Comparison of ENCODE assay signal across 8 cellular contexts in the genomic region with DNA sequence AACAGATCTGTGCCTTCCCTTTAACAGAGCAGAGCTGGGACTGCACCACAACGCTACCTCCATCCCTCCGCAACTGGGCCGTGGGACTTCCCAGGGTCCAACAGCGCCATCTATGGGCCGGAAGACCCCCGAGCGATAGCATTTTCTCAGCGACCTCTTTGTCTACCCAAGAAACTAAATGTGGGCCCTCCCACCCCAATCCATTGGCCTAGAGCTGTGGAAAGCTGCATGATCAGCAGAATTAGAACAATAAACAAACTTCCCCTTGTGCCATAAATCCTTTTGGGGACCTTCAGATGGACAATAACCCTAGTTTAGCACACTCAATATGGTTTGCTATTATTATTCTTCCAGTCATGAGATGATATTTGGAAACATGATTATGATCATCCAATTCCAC.
DNase-seq lines count a peak whose midpoint lies in the region; ATAC-seq and TF ChIP-seq lines count a peak whose summit lies in the region.

No MANE protein-coding gene starts in this region.

- H4K20me1 ChIP-seq in neural cell (ENCODE audit: insufficient read depth) = no peaks in the 10 kb centered on the region

- H3K79me2 ChIP-seq in neural cell (replicated peaks; ENCODE audit: insufficient read depth, low read length) = no peaks in the 10 kb centered on the region

- peak; percentile 40 for TF ChIP-seq RAD21 in neural cell (conservative IDR thresholded peaks at IDR 0.05)

- H3K4me2 ChIP-seq in neural cell (ENCODE audit: low read length) = no peak overlapping the region

- H3K9me2 ChIP-seq in neural cell (ENCODE audit: insufficient read depth, low read length) = no peaks in the 10 kb centered on the region

- no peaks in the 10 kb centered on the region for H3F3A ChIP-seq in neural cell (ENCODE audit: insufficient read depth, low read length, poor library complexity, severe bottlenecking)

- TF ChIP-seq EP300 in neural cell (conservative IDR thresholded peaks at IDR 0.05; ENCODE audit: poor library complexity, severe bottlenecking) = no peak

- H3K4me3 ChIP-seq in astrocyte of the spinal cord (ENCODE audit: low read depth, low read length) = no peak overlapping the region
- H3K4me3 ChIP-seq in neural cell (ENCODE audit: low read length) = no peak overlapping the region

- DNase-seq in left cardiac atrium (peak; percentile 29), Right ventricle myocardium superior (no peak), RKO (ENCODE audit: low spot score) (peak; percentile 69), astrocyte of the spinal cord (ENCODE audit: low read depth, low spot score) (peak; percentile 2), NCI-H774 (lab: John Stamatoyannopoulos, UW) (no peak)

- intact Hi-C loops in left cardiac atrium (cut with DNase I) (no loop called here), Right ventricle myocardium superior (cut with DNase I) (no loop called here)

- no peak overlapping the region for H2AFZ ChIP-seq in neural cell (ENCODE audit: low read depth, low read length)

- no peaks in the 10 kb centered on the region for H3K36me3 ChIP-seq in neural cell (ENCODE audit: insufficient read depth, low read length)

- no peak overlapping the region for H3K27ac ChIP-seq in neural cell (ENCODE audit: low read length)

- H3K9ac ChIP-seq in neural cell (ENCODE audit: low read length) = no peak overlapping the region

- ATAC-seq in left cardiac atrium (no peak), Right ventricle myocardium superior (ENCODE audit: poor library complexity) (no peak), HG03342 (IDR thresholded peaks at IDR 0.05; ENCODE audit: unreplicated experiment) (peak; percentile 83), HG02970 (IDR thresholded peaks at IDR 0.05; ENCODE audit: low FRiP score, unreplicated experiment) (no peak)

- H3K9me3 ChIP-seq in neural cell (ENCODE audit: low read length) = no peaks in the 10 kb centered on the region

- in situ Hi-C loops in astrocyte of the spinal cord (cut with HindIII; ENCODE audit: low sequenced_read_pairs) = no loop called here

- TF ChIP-seq CTCF in astrocyte of the spinal cord (IDR thresholded peaks at IDR 0.05; ENCODE audit: low read depth, low read length) (peak; percentile 53), neural cell (IDR thresholded peaks at IDR 0.05; ENCODE audit: poor library complexity, severe bottlenecking) (peak; percentile 47)

- H3K27me3 ChIP-seq in neural cell (ENCODE audit: insufficient read depth, low read depth, low read length) = no peaks in the 10 kb centered on the region

TF ChIP-seq in neural cell, 6 proteins besides CTCF, POLR2A, EP300 and RAD21:
- TF ChIP-seq TAF1 (IDR thresholded peaks at IDR 0.05; ENCODE audit: low read depth) (no peak), EZH2 (IDR thresholded peaks at IDR 0.05; ENCODE audit: borderline replicate concordance, insufficient read depth, low read length, poor library complexity, severe bottlenecking) (no peak), SMC3 (conservative IDR thresholded peaks at IDR 0.05; ENCODE audit: poor library complexity) (no peak), MXI1 (conservative IDR thresholded peaks at IDR 0.05; ENCODE audit: poor library complexity, severe bottlenecking) (no peak), POLR2AphosphoS5 (IDR thresholded peaks at IDR 0.05) (no peak)
- TF ChIP-seq, protein P1, sequence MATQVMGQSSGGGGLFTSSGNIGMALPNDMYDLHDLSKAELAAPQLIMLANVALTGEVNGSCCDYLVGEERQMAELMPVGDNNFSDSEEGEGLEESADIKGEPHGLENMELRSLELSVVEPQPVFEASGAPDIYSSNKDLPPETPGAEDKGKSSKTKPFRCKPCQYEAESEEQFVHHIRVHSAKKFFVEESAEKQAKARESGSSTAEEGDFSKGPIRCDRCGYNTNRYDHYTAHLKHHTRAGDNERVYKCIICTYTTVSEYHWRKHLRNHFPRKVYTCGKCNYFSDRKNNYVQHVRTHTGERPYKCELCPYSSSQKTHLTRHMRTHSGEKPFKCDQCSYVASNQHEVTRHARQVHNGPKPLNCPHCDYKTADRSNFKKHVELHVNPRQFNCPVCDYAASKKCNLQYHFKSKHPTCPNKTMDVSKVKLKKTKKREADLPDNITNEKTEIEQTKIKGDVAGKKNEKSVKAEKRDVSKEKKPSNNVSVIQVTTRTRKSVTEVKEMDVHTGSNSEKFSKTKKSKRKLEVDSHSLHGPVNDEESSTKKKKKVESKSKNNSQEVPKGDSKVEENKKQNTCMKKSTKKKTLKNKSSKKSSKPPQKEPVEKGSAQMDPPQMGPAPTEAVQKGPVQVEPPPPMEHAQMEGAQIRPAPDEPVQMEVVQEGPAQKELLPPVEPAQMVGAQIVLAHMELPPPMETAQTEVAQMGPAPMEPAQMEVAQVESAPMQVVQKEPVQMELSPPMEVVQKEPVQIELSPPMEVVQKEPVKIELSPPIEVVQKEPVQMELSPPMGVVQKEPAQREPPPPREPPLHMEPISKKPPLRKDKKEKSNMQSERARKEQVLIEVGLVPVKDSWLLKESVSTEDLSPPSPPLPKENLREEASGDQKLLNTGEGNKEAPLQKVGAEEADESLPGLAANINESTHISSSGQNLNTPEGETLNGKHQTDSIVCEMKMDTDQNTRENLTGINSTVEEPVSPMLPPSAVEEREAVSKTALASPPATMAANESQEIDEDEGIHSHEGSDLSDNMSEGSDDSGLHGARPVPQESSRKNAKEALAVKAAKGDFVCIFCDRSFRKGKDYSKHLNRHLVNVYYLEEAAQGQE (IDR thresholded peaks at IDR 0.05; ENCODE audit: borderline replicate concordance) = no peak

Comparison
In these comparisons a context has a peak if more than half of its experiments do, and no peak if none do; other contexts are left out.
1. DNase-seq: peak in left cardiac atrium (single experiment), RKO (single experiment) and astrocyte of the spinal cord (single experiment); none in Right ventricle myocardium superior (single experiment) and NCI-H774 (single experiment).